ENCODE assay signal across 22 cellular contexts in the genomic region with DNA sequence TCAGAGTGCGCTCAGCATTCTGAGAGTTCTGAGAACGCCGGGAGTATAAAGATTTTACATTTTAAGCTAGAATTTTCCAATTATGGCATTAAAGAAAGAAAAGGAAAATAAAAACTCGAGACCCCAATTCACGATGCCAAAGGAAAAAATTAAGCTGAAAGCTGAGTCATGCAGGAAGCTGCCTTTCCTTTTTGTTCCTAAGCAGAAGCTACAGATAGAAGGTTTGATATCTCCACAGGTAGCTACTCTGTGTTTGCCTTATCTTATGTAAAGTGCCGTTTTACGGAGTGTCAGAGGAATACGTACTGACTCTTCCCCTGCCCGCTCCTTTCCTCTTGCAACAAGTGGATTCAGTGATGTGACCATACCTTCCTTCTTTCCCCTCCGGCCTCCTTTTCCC. TPM values are rescaled to one million over a fixed set of nuclear protein-coding genes. Genes with fewer than 3 reads are reported as not detected.
DNase-seq lines count a peak whose midpoint lies in the region; ATAC-seq, FAIRE-seq and TF ChIP-seq lines count a peak whose summit lies in the region.
"Had no signal": no experiment of that assay in that cellular context is flagged by ENCODE, and none has a peak within 500 bp of the region (broad histone marks: within the 10 kb centered on the region; RNA-seq: fewer than 3 reads in every experiment).

No MANE protein-coding gene starts in this region.

- no peak for TF ChIP-seq POLR2A in GM12892 (IDR thresholded peaks at IDR 0.05; ENCODE audit: low read depth, low read length)

- H3K4me1 ChIP-seq in HUES48 (ENCODE audit: control insufficient read depth, insufficient read depth, low read length), result peaks cover 15% of the 10 kb centered on the region
- H3K4me1 ChIP-seq: BE2C, HAP-1 had no signal

- no peaks in the 10 kb centered on the region for H3K9me3 ChIP-seq in HUES48 (ENCODE audit: control insufficient read depth, insufficient read depth, low read length)
- H3K9me3 ChIP-seq: BE2C, HAP-1 had no signal

- no peaks in the 10 kb centered on the region for H3K36me3 ChIP-seq in HUES48 (ENCODE audit: control insufficient read depth, insufficient read depth, low read length)
- H3K36me3 ChIP-seq: BE2C, HAP-1 had no signal

- no peak overlapping the region for H3K27ac Mint-ChIP-seq in nephron progenitor cell
- H3K27ac Mint-ChIP-seq: CD4-positive, alpha-beta memory T cell; HFFc6 had no signal

- ATAC-seq in HG02763 (IDR thresholded peaks at IDR 0.05; ENCODE audit: unreplicated experiment), result no peak
- ATAC-seq: K562 had no signal

- H3K27me3 Mint-ChIP-seq in nephron progenitor cell (ENCODE audit: low read depth, poor library complexity), result no peaks in the 10 kb centered on the region

- H3K27me3 ChIP-seq in HUES48 (ENCODE audit: control insufficient read depth, insufficient read depth, low read length), result no peaks in the 10 kb centered on the region
- H3K27me3 ChIP-seq: BE2C had no signal

- no peaks in the 10 kb centered on the region for H3K9me3 Mint-ChIP-seq in nephron progenitor cell
- H3K9me3 Mint-ChIP-seq: HFFc6 had no signal

- H3K9ac ChIP-seq in HUES48 (ENCODE audit: low read depth, low read length), result no peak overlapping the region
- H3K9ac ChIP-seq: GM23248 had no signal

- no peaks in the 10 kb centered on the region for H3K36me3 Mint-ChIP-seq in nephron progenitor cell (ENCODE audit: low read depth)
- H3K36me3 Mint-ChIP-seq: CD4-positive, alpha-beta memory T cell had no signal

- peak overlapping the region; percentile 21 for H3K27ac ChIP-seq in HUES48 (ENCODE audit: low read depth, low read length)
- H3K27ac ChIP-seq: C4-2B, GM23248, HL-60 had no signal

- no peak for TF ChIP-seq CTCF in nephron progenitor cell (IDR thresholded peaks at IDR 0.05)

- no peak overlapping the region for H3K4me3 Mint-ChIP-seq in nephron progenitor cell
- H3K4me3 Mint-ChIP-seq: CD4-positive, alpha-beta memory T cell; HFFc6 had no signal

- DNase-seq in dermis blood vessel endothelial cell (peak; percentile 42), lung microvascular endothelial cell (ENCODE audit: low read depth in 2 of 2) (peak; percentile 35 to 58), nephron progenitor cell (no peak), NCI-H82 (lab: John Stamatoyannopoulos, UW) (no peak), GM12892 (ENCODE audit: insufficient read length) (no peak)
- DNase-seq: BE2C; CD4-positive, alpha-beta memory T cell; COR-L47; DMS153; DMS79 treated with DMSO at 0.1 percent for 48 hours; EL; GM23248; HFFc6 had no signal

- H3K4me3 ChIP-seq in HUES48 (ENCODE audit: low read depth, low read length), result no peak overlapping the region
- H3K4me3 ChIP-seq: GM23248, HAP-1, K562 had no signal

- peaks cover 12% of the 10 kb centered on the region for H3K4me1 Mint-ChIP-seq in nephron progenitor cell
- H3K4me1 Mint-ChIP-seq: CD4-positive, alpha-beta memory T cell had no signal

- no peak for FAIRE-seq in GM12892 (lab: Jason Lieb, UNC)
- FAIRE-seq: D721Med, GM12891, K562 had no signal

RNA-seq across cellular contexts. Expression of a gene that starts 10.8 kb away (rescaled TPM):
- total RNA-seq in dermis blood vessel endothelial cell, result 104 and 200 TPM in 2 replicates
- 94.8 and 143 TPM in 2 replicates for total RNA-seq in lung microvascular endothelial cell
- polyA plus RNA-seq in GM12892 (2012; ENCODE audit: missing spikeins), result 4.4 TPM
- total RNA-seq: CD4-positive, alpha-beta memory T cell had no signal
- polyA plus RNA-seq: AG04450; CD4-positive, alpha-beta memory T cell; K562 had no signal

Comparison
In these comparisons a context has a peak if more than half of its experiments do, and no peak if none do; other contexts are left out.
1. DNase-seq: peak in dermis blood vessel endothelial cell (single experiment) and lung microvascular endothelial cell (2 of 2); none in nephron progenitor cell (single experiment), NCI-H82 (single experiment) and GM12892 (single experiment).